Comparison of ENCODE assay signal across 8 cellular contexts in the genomic region with DNA sequence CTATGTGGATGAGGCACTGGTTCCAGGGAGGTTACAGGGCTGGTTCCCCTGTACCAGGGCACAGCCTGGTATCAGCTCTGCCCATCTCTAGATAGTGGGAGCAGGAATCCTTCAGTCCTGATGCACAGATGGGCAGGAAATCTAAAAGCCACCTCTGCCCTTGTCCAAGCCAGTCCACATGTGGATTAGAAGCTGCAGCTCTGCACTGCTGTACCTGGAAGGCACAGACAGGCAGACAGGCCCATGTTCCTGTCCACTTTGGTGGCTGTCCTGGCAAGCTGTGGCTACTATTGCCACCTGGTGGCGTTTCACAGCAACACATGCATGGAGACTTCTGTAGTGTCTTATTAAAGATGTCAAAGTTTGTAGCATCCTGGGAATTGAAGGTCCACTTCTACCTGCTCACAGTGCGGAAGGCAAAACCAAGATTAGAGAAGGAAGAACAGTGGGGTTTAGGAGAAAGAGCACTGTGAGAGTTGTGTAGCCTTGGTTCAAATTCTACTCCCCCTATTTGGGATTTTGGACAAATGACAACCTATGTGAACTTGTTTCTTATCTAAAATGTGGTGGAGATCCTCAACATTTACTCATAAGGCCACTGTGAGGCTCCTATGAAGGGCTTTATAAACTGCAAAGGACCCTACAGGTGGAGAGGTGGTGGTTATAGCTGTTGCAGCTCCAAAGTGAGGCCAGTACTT. TPM values are rescaled to one million over a fixed set of nuclear protein-coding genes. Genes with fewer than 3 reads are reported as not detected.
DNase-seq lines count a peak whose midpoint lies in the region; ATAC-seq, FAIRE-seq and TF ChIP-seq lines count a peak whose summit lies in the region.

No MANE protein-coding gene starts in this region.

- H3K9ac ChIP-seq in MM.1S (ENCODE audit: low read length): no peak overlapping the region

- DNase-seq in D721Med (ENCODE audit: insufficient read length, low spot score): no peak
- peak; percentile 66 for DNase-seq in MM.1S
- DNase-seq in SKM-1 (lab: John Stamatoyannopoulos, UW; ENCODE audit: unreplicated experiment): peak; percentile 59
- peak; percentile 60 for DNase-seq in activated naive CD8-positive, alpha-beta T cell treated with anti-CD3 and anti-CD28 coated beads, Interleukin-2, amount 10 ng/mL, durations not matched to agents 7 days and 5 days
- peak; percentile 72 to 80 for DNase-seq in heart right ventricle
- DNase-seq in renal cortical epithelial cell (ENCODE audit: low read depth): peak; percentile 73

- no peaks in the 10 kb centered on the region for H3K9me3 Mint-ChIP-seq in activated naive CD8-positive, alpha-beta T cell treated with anti-CD3 and anti-CD28 coated beads, Interleukin-2, amount 10 ng/mL, durations not matched to agents 7 days and 5 days

- 0 out of 2 replicates have a peak, but pooled peaks cover 2% of the 10 kb centered on the region for H3K79me2 ChIP-seq in MM.1S (ENCODE audit: low read length)

- H3K27ac Mint-ChIP-seq in activated naive CD8-positive, alpha-beta T cell treated with anti-CD3 and anti-CD28 coated beads, Interleukin-2, amount 10 ng/mL, durations not matched to agents 7 days and 5 days: no peak overlapping the region

- H3K27ac ChIP-seq in MM.1S (ENCODE audit: low read length) (no peak overlapping the region), heart right ventricle (peak overlapping the region in 1 of 10 donors; percentile 13)

- H3K4me3 ChIP-seq in MM.1S (ENCODE audit: low read length) (no peak overlapping the region), heart right ventricle (no peak overlapping the region)

- POLR2A ChIA-PET in activated naive CD8-positive, alpha-beta T cell treated with anti-CD3 and anti-CD28 coated beads, Interleukin-2, amount 10 ng/mL, durations not matched to agents 7 days and 5 days (lab: Charles Lee): no interaction called here

- H3K4me3 Mint-ChIP-seq in activated naive CD8-positive, alpha-beta T cell treated with anti-CD3 and anti-CD28 coated beads, Interleukin-2, amount 10 ng/mL, durations not matched to agents 7 days and 5 days: no peak overlapping the region

- no peaks in the 10 kb centered on the region for H3F3A ChIP-seq in MM.1S (ENCODE audit: insufficient read depth, low read length)

- TF ChIP-seq CTCF in D721Med (IDR thresholded peaks at IDR 0.05; ENCODE audit: insufficient read depth, missing control alignments): peak; percentile 81
- peak; percentile 87 for TF ChIP-seq CTCF in MM.1S (IDR thresholded peaks at IDR 0.05; ENCODE audit: low read length)
- TF ChIP-seq CTCF in heart right ventricle (IDR thresholded peaks at IDR 0.05): peak; percentile 80 to 94 (median 91)

- intact Hi-C loops in heart right ventricle (cut with DNase I): loop anchor here (1.0 to 10.0 kb wide), 10 partner anchors 30 to 668 kb away; a partner anchor contains a TSS

- no peak overlapping the region for H2AFZ ChIP-seq in MM.1S (ENCODE audit: low read length)

- H3K27me3 ChIP-seq in MM.1S (replicated peaks; ENCODE audit: insufficient read depth, low read length) (no peaks in the 10 kb centered on the region), heart right ventricle (no peaks in the 10 kb centered on the region)

- no peaks in the 10 kb centered on the region for H3K4me1 Mint-ChIP-seq in activated naive CD8-positive, alpha-beta T cell treated with anti-CD3 and anti-CD28 coated beads, Interleukin-2, amount 10 ng/mL, durations not matched to agents 7 days and 5 days

- H3K27me3 Mint-ChIP-seq in activated naive CD8-positive, alpha-beta T cell treated with anti-CD3 and anti-CD28 coated beads, Interleukin-2, amount 10 ng/mL, durations not matched to agents 7 days and 5 days: peaks cover 7% of the 10 kb centered on the region

- H4K20me1 ChIP-seq in MM.1S (ENCODE audit: insufficient read depth, low read length): no peaks in the 10 kb centered on the region

- H3K9me3 ChIP-seq in MM.1S (replicated peaks; ENCODE audit: insufficient read depth, low read length) (no peaks in the 10 kb centered on the region), heart right ventricle (no peaks in the 10 kb centered on the region)

- no peaks in the 10 kb centered on the region for H3K9me2 ChIP-seq in MM.1S (replicated peaks; ENCODE audit: insufficient read depth, low read length)

- peak; percentile 90 for ATAC-seq in GM21529 (IDR thresholded peaks at IDR 0.05; ENCODE audit: unreplicated experiment)
- peak; percentile 45 for ATAC-seq in activated naive CD8-positive, alpha-beta T cell treated with anti-CD3 and anti-CD28 coated beads, Interleukin-2, amount 10 ng/mL, durations not matched to agents 7 days and 5 days (ENCODE audit: low read depth)
- ATAC-seq in heart right ventricle: peak; percentile 78 to 90 (median 86)
- ATAC-seq in HG03196 (IDR thresholded peaks at IDR 0.05; ENCODE audit: unreplicated experiment): no peak

- no peak overlapping the region for H3K4me2 ChIP-seq in MM.1S (ENCODE audit: low read depth, low read length)

- H3K4me1 ChIP-seq in MM.1S (ENCODE audit: low read length): no peaks in the 10 kb centered on the region
- H3K4me1 ChIP-seq in heart right ventricle: peaks cover 0 to 51% (median 27%) of the 10 kb centered on the region in 9 donors

- H3K36me3 ChIP-seq in MM.1S (replicated peaks; ENCODE audit: insufficient read depth, low read length) (no peaks in the 10 kb centered on the region), heart right ventricle (no peaks in the 10 kb centered on the region)

- no peak for FAIRE-seq in D721Med (lab: Jason Lieb, UNC)

- 27 to 34% methylated on average over 2 of the region's 2 CpGs for WGBS in heart right ventricle, 2 donors

- H3K36me3 Mint-ChIP-seq in activated naive CD8-positive, alpha-beta T cell treated with anti-CD3 and anti-CD28 coated beads, Interleukin-2, amount 10 ng/mL, durations not matched to agents 7 days and 5 days: no peaks in the 10 kb centered on the region

RNA-seq across cellular contexts. Expression of a gene that starts 30.1 kb away (rescaled TPM):
- 1 to 10 TPM; 2.9 to 4.1 TPM for total RNA-seq in activated naive CD8-positive, alpha-beta T cell treated with anti-CD3 and anti-CD28 coated beads, Interleukin-2, amount 10 ng/mL, durations not matched to agents 7 days and 5 days
- total RNA-seq in heart right ventricle (10 to 100 TPM; 11.3 to 34.7 (median 23.7) TPM), renal cortical epithelial cell (8.5 and 41.1 TPM in 2 replicates)
- 1 to 10 TPM; 6.9 to 9.1 TPM for polyA plus RNA-seq in heart right ventricle
